Comparison of ENCODE assay signal across 14 cellular contexts in genomic region chr17:59353106-59353854, GRCh38. TPM values are rescaled to one million over a fixed set of nuclear protein-coding genes. Genes with fewer than 3 reads are reported as not detected.
DNase-seq lines count a peak whose midpoint lies in the region; ATAC-seq, FAIRE-seq and TF ChIP-seq lines count a peak whose summit lies in the region.
"Had no signal": no experiment of that assay in that cellular context is flagged by ENCODE, and none has a peak within 500 bp of the region (broad histone marks: within the 10 kb centered on the region; RNA-seq: fewer than 3 reads in every experiment).

No MANE protein-coding gene starts in this region.

- H3K27ac ChIP-seq in C4-2B (0 out of 2 replicates have a peak overlapping the region, but pooled peaks have one; percentile 3), sigmoid colon (peak overlapping the region; percentile 10 to 64 (median 25))
- H3K27ac ChIP-seq: BLaER1, ovary, Peyer's patch had no signal

- no peak for TF ChIP-seq EP300 in sigmoid colon (IDR thresholded peaks at IDR 0.05)

- ATAC-seq in HG03095 (IDR thresholded peaks at IDR 0.05; ENCODE audit: unreplicated experiment) (no peak), HG02870 (IDR thresholded peaks at IDR 0.05; ENCODE audit: unreplicated experiment) (no peak)

- H3K4me3 ChIP-seq in sigmoid colon: no peak overlapping the region
- H3K4me3 ChIP-seq: BLaER1, ovary, Peyer's patch had no signal

- TF ChIP-seq POLR2A in sigmoid colon (IDR thresholded peaks at IDR 0.05): no peak

- intact Hi-C loops in sigmoid colon (cut with DNase I): no loop called here

- H3K27me3 ChIP-seq in sigmoid colon: no peaks in the 10 kb centered on the region
- H3K27me3 ChIP-seq: BLaER1, ovary, Peyer's patch had no signal

- FAIRE-seq in HTR-8/SVneo (lab: Jason Lieb, UNC): peak; percentile 38
- FAIRE-seq: GM12892 had no signal

- peaks cover 0 to 93% (median 92%) of the 10 kb centered on the region in 4 donors for H3K4me1 ChIP-seq in sigmoid colon

- TF ChIP-seq CTCF in C4-2B (conservative IDR thresholded peaks at IDR 0.05) (no peak), sigmoid colon (IDR thresholded peaks at IDR 0.05) (no peak)

- DNase-seq in HTR-8/SVneo (ENCODE audit: insufficient read length, low spot score) (no peak), sigmoid colon (no peak), NCI-H2107 treated with DMSO at 0.1 percent for 48 hours (lab: John Stamatoyannopoulos, UW; ENCODE audit: unreplicated experiment) (no peak), HT-29 (ENCODE audit: low spot score) (no peak)
- DNase-seq in central memory CD4-positive, alpha-beta T cell: peak; percentile 13
- DNase-seq: cortex of kidney, ovary, Peyer's patch, SW 1271 had no signal

- H3K9me3 ChIP-seq in sigmoid colon: no peaks in the 10 kb centered on the region
- H3K9me3 ChIP-seq: ovary, Peyer's patch had no signal

- WGBS in sigmoid colon, 2 donors: 87 to 92% methylated on average over 16 of the region's 16 CpGs

- H3K36me3 ChIP-seq in sigmoid colon: peaks cover 0 to 19% (median 4%) of the 10 kb centered on the region in 4 donors
- H3K36me3 ChIP-seq: ovary had no signal

RNA-seq across cellular contexts. Expression of gene YPEL2, which starts 21.8 kb away (rescaled TPM):
- 10 to 100 TPM; 25.8 to 35.7 (median 33.5) TPM for total RNA-seq in sigmoid colon
- polyA plus RNA-seq in sigmoid colon: 10 to 100 TPM; 10.2 to 19.2 (median 15.1) TPM
- total RNA-seq in HT-29 (2014; rRNA removed; shearing (Covaris generic)): 10.9 and 13.4 TPM in 2 replicates
